Comparison of ENCODE assay signal across 1 cellular context in the genomic region with DNA sequence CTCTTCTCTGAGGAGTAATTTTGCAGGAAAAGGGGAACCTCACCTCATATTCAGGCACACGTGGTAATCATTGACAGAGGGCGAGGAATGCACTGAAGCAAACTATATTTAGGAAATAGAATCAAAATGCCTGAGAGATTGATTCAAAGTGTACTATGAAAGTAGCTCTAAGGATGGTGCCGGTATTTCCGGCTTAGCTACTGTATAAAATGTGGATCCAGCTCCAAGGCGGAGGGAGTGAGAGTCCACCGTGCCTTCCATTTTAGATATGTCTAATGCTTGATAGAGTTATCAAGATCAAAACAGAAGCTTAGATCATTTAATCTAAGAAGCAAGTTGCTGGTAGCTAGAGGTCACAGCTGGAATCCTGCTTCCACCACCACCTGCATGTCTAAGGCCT.
TF ChIP-seq lines count a peak whose summit lies in the region.

No MANE protein-coding gene starts in this region.

TF ChIP-seq in GM12878, 131 proteins besides CTCF, POLR2A, EP300 and RAD21:
- TF ChIP-seq MEF2A (IDR thresholded peaks at IDR 0.05; ENCODE audit: insufficient read depth, low read depth, low read length) (no peak), SIX5 (IDR thresholded peaks at IDR 0.05; ENCODE audit: low read depth, low read length, severe bottlenecking) (no peak), MXI1 (IDR thresholded peaks at IDR 0.05; ENCODE audit: low read depth, low read length) (no peak), FOXM1 (IDR thresholded peaks at IDR 0.05; ENCODE audit: low read depth, low read length) (no peak), ZBED1 (IDR thresholded peaks at IDR 0.05; ENCODE audit: borderline replicate concordance) (no peak), STAT1 (conservative IDR thresholded peaks at IDR 0.05) (no peak), EZH2 (IDR thresholded peaks at IDR 0.05; ENCODE audit: borderline replicate concordance, control insufficient read depth, low read depth, low read length) (no peak), IKZF2 (IDR thresholded peaks at IDR 0.05) (no peak), EGR1 (IDR thresholded peaks at IDR 0.05; ENCODE audit: borderline replicate concordance in 1 of 2, low read depth in 2 of 2, low read length in 2 of 2) (no peak)
- TF ChIP-seq, protein P1, sequence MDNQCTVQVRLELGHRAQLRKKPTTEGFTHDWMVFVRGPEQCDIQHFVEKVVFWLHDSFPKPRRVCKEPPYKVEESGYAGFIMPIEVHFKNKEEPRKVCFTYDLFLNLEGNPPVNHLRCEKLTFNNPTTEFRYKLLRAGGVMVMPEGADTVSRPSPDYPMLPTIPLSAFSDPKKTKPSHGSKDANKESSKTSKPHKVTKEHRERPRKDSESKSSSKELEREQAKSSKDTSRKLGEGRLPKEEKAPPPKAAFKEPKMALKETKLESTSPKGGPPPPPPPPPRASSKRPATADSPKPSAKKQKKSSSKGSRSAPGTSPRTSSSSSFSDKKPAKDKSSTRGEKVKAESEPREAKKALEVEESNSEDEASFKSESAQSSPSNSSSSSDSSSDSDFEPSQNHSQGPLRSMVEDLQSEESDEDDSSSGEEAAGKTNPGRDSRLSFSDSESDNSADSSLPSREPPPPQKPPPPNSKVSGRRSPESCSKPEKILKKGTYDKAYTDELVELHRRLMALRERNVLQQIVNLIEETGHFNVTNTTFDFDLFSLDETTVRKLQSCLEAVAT (IDR thresholded peaks at IDR 0.05), result no peak
